ENCODE assay signal across 17 cellular contexts in the genomic region with DNA sequence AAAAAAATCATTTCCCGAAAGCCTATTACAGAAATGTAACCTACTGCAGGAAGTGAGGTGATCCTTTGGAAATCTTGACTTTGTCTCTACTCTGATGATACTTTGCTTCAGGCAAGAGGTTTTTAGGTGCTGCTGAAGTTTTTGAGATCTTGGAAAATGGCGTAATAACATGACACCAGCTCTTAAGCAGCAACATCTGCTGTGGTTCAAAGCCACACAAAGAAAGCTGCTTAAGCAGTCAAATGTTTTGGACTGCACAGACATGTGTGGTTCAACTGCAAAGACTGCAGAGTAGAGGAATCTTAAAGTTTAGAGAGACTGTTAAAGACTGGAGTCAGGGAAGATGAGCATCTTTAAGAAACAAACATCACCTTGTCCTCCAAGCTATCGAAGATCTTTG.
DNase-seq lines count a peak whose midpoint lies in the region; ATAC-seq, FAIRE-seq and TF ChIP-seq lines count a peak whose summit lies in the region.
"Had no signal": no experiment of that assay in that cellular context is flagged by ENCODE, and none has a peak within 500 bp of the region (broad histone marks: within the 10 kb centered on the region; RNA-seq: fewer than 3 reads in every experiment).

No MANE protein-coding gene starts in this region.

- H3K18ac ChIP-seq in mesendoderm (ENCODE audit: low read length) = no peak overlapping the region

- H3K79me1 ChIP-seq in mesendoderm (ENCODE audit: low read length) = no peaks in the 10 kb centered on the region

- H2BK120ac ChIP-seq in mesendoderm (ENCODE audit: low read depth, low read length) = no peak overlapping the region

- TF ChIP-seq CTCF in fibroblast of the aortic adventitia (IDR thresholded peaks at IDR 0.05; ENCODE audit: insufficient read depth, low read length) = no peak
- no peak for TF ChIP-seq CTCF in heart right ventricle (IDR thresholded peaks at IDR 0.05)
- TF ChIP-seq CTCF in esophagus muscularis mucosa (IDR thresholded peaks at IDR 0.05) = no peak

- POLR2A ChIA-PET in HEK293T (lab: Yijun Ruan, JAX) = no interaction called here

- H3K4me1 ChIP-seq in adipocyte (ENCODE audit: control insufficient read depth, insufficient read depth, low read length) (peaks cover 8% of the 10 kb centered on the region), heart right ventricle (peaks cover 0 to 23% (median 2%) of the 10 kb centered on the region in 9 donors), esophagus muscularis mucosa (peaks cover 0 to under 1% (median 0%) of the 10 kb centered on the region in 4 donors), mesendoderm (ENCODE audit: control insufficient read depth, low read depth, low read length) (no peaks in the 10 kb centered on the region)
- H3K4me1 ChIP-seq: Caco-2 had no signal

- H3K9me3 ChIP-seq in adipocyte (ENCODE audit: control insufficient read depth, low read length) (no peaks in the 10 kb centered on the region), heart right ventricle (peaks cover 0 to 3% (median 0%) of the 10 kb centered on the region in 11 donors), esophagus muscularis mucosa (no peaks in the 10 kb centered on the region)
- H3K9me3 ChIP-seq: Caco-2 had no signal

- H3K9ac ChIP-seq in adipocyte (ENCODE audit: low read length) (no peak overlapping the region), mesendoderm (ENCODE audit: low read length) (no peak overlapping the region)

- no peak overlapping the region for H3K27ac ChIP-seq in heart right ventricle
- H3K27ac ChIP-seq in esophagus muscularis mucosa (replicated peaks in 1 of 4) = no peak overlapping the region
- no peak overlapping the region for H3K27ac ChIP-seq in mesendoderm (ENCODE audit: low read depth, low read length)

- H3K27me3 ChIP-seq in adipocyte (replicated peaks; ENCODE audit: control insufficient read depth, insufficient read depth, low read length) = no peaks in the 10 kb centered on the region
- H3K27me3 ChIP-seq in heart right ventricle = no peaks in the 10 kb centered on the region
- no peaks in the 10 kb centered on the region for H3K27me3 ChIP-seq in esophagus muscularis mucosa
- no peaks in the 10 kb centered on the region for H3K27me3 ChIP-seq in mesendoderm (ENCODE audit: insufficient read depth, low read length, poor library complexity)

- TF ChIP-seq POLR2A in H54 (IDR thresholded peaks at IDR 0.05; ENCODE audit: low read depth, low read length) (no peak), esophagus muscularis mucosa (IDR thresholded peaks at IDR 0.05; ENCODE audit: low read depth) (no peak)

- no peak overlapping the region for H2BK15ac ChIP-seq in mesendoderm (replicated peaks; ENCODE audit: low read depth)

- H3K4me3 ChIP-seq in adipocyte (ENCODE audit: low read length) (no peak overlapping the region), fibroblast of the aortic adventitia (ENCODE audit: low read depth, low read length) (no peak overlapping the region), heart right ventricle (no peak overlapping the region), esophagus muscularis mucosa (no peak overlapping the region), mesendoderm (ENCODE audit: low read length) (no peak overlapping the region)
- H3K4me3 ChIP-seq: skin epidermis had no signal

- FAIRE-seq in H54 (lab: Jason Lieb, UNC) = peak; percentile 52

- CTCF ChIA-PET in HEK293T (lab: Yijun Ruan, JAX) = no interaction called here

- no peak overlapping the region for H3K56ac ChIP-seq in mesendoderm (ENCODE audit: low read length)

- DNase-seq in AG08395 (ENCODE audit: low spot score) = peak; percentile 20
- DNase-seq in H54 (ENCODE audit: insufficient read length, low spot score) = no peak
- DNase-seq in adipocyte (ENCODE audit: low read depth) = peak; percentile 56
- peak; percentile 39 for DNase-seq in fibroblast of the aortic adventitia (ENCODE audit: low read depth)
- no peak for DNase-seq in HEK293T (ENCODE audit: extremely low spot score)
- no peak for DNase-seq in heart right ventricle
- DNase-seq in esophagus muscularis mucosa (ENCODE audit: extremely low spot score) = no peak
- DNase-seq in mesendoderm = no peak
- DNase-seq: activated CD4-positive, alpha-beta T cell treated with anti-CD3 and anti-CD28 coated beads, Interleukin-2, amount 50 U/mL, for 1 hour; activated naive CD8-positive, alpha-beta T cell treated with anti-CD3 and anti-CD28 coated beads, Interleukin-2, amount 50 U/mL, for 24 hours; activated T-cell treated with anti-CD3 and anti-CD28 coated beads, Interleukin-2, amount 50 U/mL, for 48 hours; Caco-2; naive B cell; NCI-H446 treated with DMSO at 0.1 percent for 48 hours had no signal

- no peak overlapping the region for H4K8ac ChIP-seq in mesendoderm (ENCODE audit: low read depth, low read length)

- no peak for TF ChIP-seq EP300 in esophagus muscularis mucosa (IDR thresholded peaks at IDR 0.05)

- intact Hi-C loops in heart right ventricle (cut with DNase I) = no loop called here
- intact Hi-C loops in esophagus muscularis mucosa (cut with DNase I) = no loop called here

- H3K4me2 ChIP-seq in mesendoderm (ENCODE audit: low read length) = no peak overlapping the region

- ATAC-seq in heart right ventricle = no peak
- ATAC-seq: activated naive CD8-positive, alpha-beta T cell treated with anti-CD3 and anti-CD28 coated beads, Interleukin-2, amount 50 U/mL, for 24 hours; esophagus mucosa; stimulated activated effector memory CD8-positive, alpha-beta T cell treated with anti-CD3 and anti-CD28 coated beads, Interleukin-12 subunit alpha, Interleukin-12 subunit beta, amount 100 ng/mL, for 72 hours had no signal

- no peak overlapping the region for H4K5ac ChIP-seq in mesendoderm (ENCODE audit: low read length)

- H3K36me3 ChIP-seq in adipocyte (ENCODE audit: control insufficient read depth, insufficient read depth, low read length, severe bottlenecking) (no peaks in the 10 kb centered on the region), heart right ventricle (no peaks in the 10 kb centered on the region), esophagus muscularis mucosa (no peaks in the 10 kb centered on the region), mesendoderm (ENCODE audit: control insufficient read depth, insufficient read depth, low read length) (no peaks in the 10 kb centered on the region)

- WGBS in heart right ventricle, 2 donors = 95 to 96% methylated on average over 3 of the region's 3 CpGs
- 91% methylated on average over 3 of the region's 3 CpGs for WGBS in esophagus muscularis mucosa
- WGBS in mesendoderm (ENCODE audit: extremely low coverage, insufficient coverage, low lambda C conversion rate) = no CpG with 5 or more reads among the region's 3 CpGs

- no peak overlapping the region for H2AK5ac ChIP-seq in mesendoderm (ENCODE audit: low read length)

- no peaks in the 10 kb centered on the region for H3K79me2 ChIP-seq in mesendoderm (ENCODE audit: control insufficient read depth, insufficient read depth, low read length)

- H3K4ac ChIP-seq in mesendoderm (ENCODE audit: low read depth, low read length) = no peak overlapping the region

- H3K23ac ChIP-seq in mesendoderm (ENCODE audit: low read length) = no peak overlapping the region

- no peak overlapping the region for H2BK5ac ChIP-seq in mesendoderm (ENCODE audit: low read length)

TF ChIP-seq in HEK293T, 16 proteins besides CTCF, POLR2A, EP300 and RAD21:
- no peak for TF ChIP-seq SP1 (IDR thresholded peaks at IDR 0.05)
- TF ChIP-seq CTBP1 (IDR thresholded peaks at IDR 0.05; ENCODE audit: borderline replicate concordance) = no peak
- no peak for TF ChIP-seq LEF1 (IDR thresholded peaks at IDR 0.05; ENCODE audit: borderline replicate concordance)
- TF ChIP-seq NFRKB (IDR thresholded peaks at IDR 0.05) = no peak
- no peak for TF ChIP-seq FOXK2 (IDR thresholded peaks at IDR 0.05)
- no peak for TF ChIP-seq SUZ12 (IDR thresholded peaks at IDR 0.05)
- TF ChIP-seq L3MBTL2 (conservative IDR thresholded peaks at IDR 0.05) = no peak
- TF ChIP-seq BHLHE40 (IDR thresholded peaks at IDR 0.05; ENCODE audit: borderline replicate concordance) = no peak
- no peak for TF ChIP-seq TARDBP (IDR thresholded peaks at IDR 0.05)
- no peak for TF ChIP-seq ZNF384 (IDR thresholded peaks at IDR 0.05)
- no peak for TF ChIP-seq ELF4 (IDR thresholded peaks at IDR 0.05)
- no peak for TF ChIP-seq FOXM1 (IDR thresholded peaks at IDR 0.05; ENCODE audit: borderline replicate concordance)
- TF ChIP-seq ARNT (IDR thresholded peaks at IDR 0.05) = no peak
- no peak for TF ChIP-seq FOXA1 (IDR thresholded peaks at IDR 0.05)
- TF ChIP-seq, protein P1, sequence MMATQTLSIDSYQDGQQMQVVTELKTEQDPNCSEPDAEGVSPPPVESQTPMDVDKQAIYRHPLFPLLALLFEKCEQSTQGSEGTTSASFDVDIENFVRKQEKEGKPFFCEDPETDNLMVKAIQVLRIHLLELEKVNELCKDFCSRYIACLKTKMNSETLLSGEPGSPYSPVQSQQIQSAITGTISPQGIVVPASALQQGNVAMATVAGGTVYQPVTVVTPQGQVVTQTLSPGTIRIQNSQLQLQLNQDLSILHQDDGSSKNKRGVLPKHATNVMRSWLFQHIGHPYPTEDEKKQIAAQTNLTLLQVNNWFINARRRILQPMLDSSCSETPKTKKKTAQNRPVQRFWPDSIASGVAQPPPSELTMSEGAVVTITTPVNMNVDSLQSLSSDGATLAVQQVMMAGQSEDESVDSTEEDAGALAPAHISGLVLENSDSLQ (IDR thresholded peaks at IDR 0.05) = no peak
- TF ChIP-seq HDGF (IDR thresholded peaks at IDR 0.05; ENCODE audit: borderline replicate concordance) = no peak

Comparison
In these comparisons a context has a peak if more than half of its experiments do, and no peak if none do; other contexts are left out.
1. DNase-seq: peak in AG08395 (single experiment), adipocyte (single experiment) and fibroblast of the aortic adventitia (single experiment); none in H54 (single experiment), HEK293T (single experiment), heart right ventricle (0 of 2), esophagus muscularis mucosa (single experiment) and mesendoderm (single experiment).